2 cellular contexts compared by ENCODE assay signal in genomic region chr10:100522945-100523344, GRCh38.
TF ChIP-seq lines count a peak whose summit lies in the region.

No MANE protein-coding gene starts in this region.

TF ChIP-seq in HepG2, 621 proteins besides CTCF, POLR2A, EP300 and RAD21:
- TF ChIP-seq ZZZ3 (CRISPR knock-in tag; IDR thresholded peaks at IDR 0.05; ENCODE audit: borderline replicate concordance) (no peak), PRDM10 (CRISPR knock-in tag; IDR thresholded peaks at IDR 0.05; ENCODE audit: low read depth) (no peak), AGO2 (optimal IDR thresholded peaks at IDR 0.05; ENCODE audit: low read depth, low read length) (peak; percentile 27), XBP1 (CRISPR knock-in tag; IDR thresholded peaks at IDR 0.05) (no peak), REST (IDR thresholded peaks at IDR 0.05; ENCODE audit: borderline replicate concordance in 1 of 2, low read depth in 1 of 2, low read length in 2 of 2) (no peak), KLF6 (CRISPR knock-in tag; IDR thresholded peaks at IDR 0.05) (no peak), SOX13 (IDR thresholded peaks at IDR 0.05) (no peak), SOX13 (CRISPR knock-in tag; conservative IDR thresholded peaks at IDR 0.05 in 1 of 2, IDR thresholded peaks at IDR 0.05 in 1 of 2) (no peak), ZNF607 (CRISPR knock-in tag; IDR thresholded peaks at IDR 0.05; ENCODE audit: borderline replicate concordance) (no peak), FOXC1 (CRISPR knock-in tag; IDR thresholded peaks at IDR 0.05; ENCODE audit: borderline replicate concordance) (no peak), NR2C2 (CRISPR knock-in tag; IDR thresholded peaks at IDR 0.05; ENCODE audit: borderline replicate concordance) (no peak), ZNF253 (CRISPR knock-in tag; IDR thresholded peaks at IDR 0.05; ENCODE audit: borderline replicate concordance) (no peak), SMARCE1 (IDR thresholded peaks at IDR 0.05; ENCODE audit: borderline replicate concordance) (no peak), DDIT3 (CRISPR knock-in tag; IDR thresholded peaks at IDR 0.05) (no peak), SATB2 (CRISPR knock-in tag; IDR thresholded peaks at IDR 0.05) (no peak), ZNF121 (CRISPR knock-in tag; IDR thresholded peaks at IDR 0.05) (peak; percentile 76; the same call in 1 of the 2 replicates), SNRNP70 (IDR thresholded peaks at IDR 0.05; ENCODE audit: low read depth, low read length) (no peak)

TF ChIP-seq in K562, 482 proteins besides CTCF, POLR2A, EP300 and RAD21:
- peak; percentile 27; the same call in 1 of the 2 replicates for TF ChIP-seq RBFOX2 (IDR thresholded peaks at IDR 0.05; ENCODE audit: low read depth, low read length)
- no peak for TF ChIP-seq NBN (IDR thresholded peaks at IDR 0.05; ENCODE audit: low read depth)
- TF ChIP-seq ZNF121 (CRISPR knock-in tag; conservative IDR thresholded peaks at IDR 0.05): peak; percentile 25; the same call in 1 of the 2 replicates
- no peak for TF ChIP-seq XRCC5 (IDR thresholded peaks at IDR 0.05; ENCODE audit: low read depth, low read length)
- TF ChIP-seq HNRNPH1 (optimal IDR thresholded peaks at IDR 0.05; ENCODE audit: low read depth, low read length): no peak
- TF ChIP-seq ZFX (CRISPR knock-in tag; IDR thresholded peaks at IDR 0.05): no peak
- TF ChIP-seq DACH1 (IDR thresholded peaks at IDR 0.05; ENCODE audit: partially characterized antibody): no peak
- no peak for TF ChIP-seq KAT2B (IDR thresholded peaks at IDR 0.05; ENCODE audit: low read depth, low read length)
- no peak for TF ChIP-seq MYBL2 (IDR thresholded peaks at IDR 0.05; ENCODE audit: low read depth)
- TF ChIP-seq MYBL2 (CRISPR knock-in tag; IDR thresholded peaks at IDR 0.05; ENCODE audit: borderline replicate concordance): no peak
- no peak for TF ChIP-seq ETV5 (CRISPR knock-in tag; IDR thresholded peaks at IDR 0.05; ENCODE audit: low read depth)
- no peak for TF ChIP-seq ZNF583 (CRISPR knock-in tag; IDR thresholded peaks at IDR 0.05)
- TF ChIP-seq THRAP3 (IDR thresholded peaks at IDR 0.05; ENCODE audit: borderline replicate concordance): no peak
- TF ChIP-seq ZNF449 (CRISPR knock-in tag; IDR thresholded peaks at IDR 0.05): no peak
- TF ChIP-seq NEUROD1 (IDR thresholded peaks at IDR 0.05; ENCODE audit: borderline replicate concordance, low read depth, low read length, partially characterized antibody): no peak
- no peak for TF ChIP-seq SAFB (IDR thresholded peaks at IDR 0.05; ENCODE audit: borderline replicate concordance, low read depth, low read length)
